ENCODE assay signal across 18 cellular contexts in genomic region chr1:218390625-218391024, GRCh38. TPM values are rescaled to one million over a fixed set of nuclear protein-coding genes. Genes with fewer than 3 reads are reported as not detected.
DNase-seq lines count a peak whose midpoint lies in the region; ATAC-seq, FAIRE-seq and TF ChIP-seq lines count a peak whose summit lies in the region.
"Had no signal": no experiment of that assay in that cellular context is flagged by ENCODE, and none has a peak within 500 bp of the region (broad histone marks: within the 10 kb centered on the region; RNA-seq: fewer than 3 reads in every experiment).

No MANE protein-coding gene starts in this region.

- intact Hi-C loops in CD8-positive, alpha-beta T cell (cut with DNase I, micrococcal nuclease) = no loop called here

- no peak for TF ChIP-seq EP300 in SK-N-SH (IDR thresholded peaks at IDR 0.05; ENCODE audit: borderline replicate concordance in 1 of 2, low read depth in 1 of 2, low read length in 1 of 2)
- TF ChIP-seq EP300 in gastroesophageal sphincter (IDR thresholded peaks at IDR 0.05) = no peak

- TF ChIP-seq RAD21 in SK-N-SH (IDR thresholded peaks at IDR 0.05; ENCODE audit: low read length) = no peak

- DNase-seq in SK-N-SH (peak; percentile 29), NCI-H82 treated with DMSO at 0.1 percent for 48 hours (lab: John Stamatoyannopoulos, UW; ENCODE audit: unreplicated experiment) (peak; percentile 38), dermis blood vessel endothelial cell (peak; percentile 70), smooth muscle cell (lab: John Stamatoyannopoulos, UW; ENCODE audit: unreplicated experiment) (no peak), GM12891 (ENCODE audit: insufficient read length, low spot score) (no peak)
- DNase-seq in CD8-positive, alpha-beta T cell = no peak
- DNase-seq: activated CD8-positive, alpha-beta T cell treated with anti-CD3 and anti-CD28 coated beads, Interleukin-2, amount 10 ng/mL, durations not matched to agents 7 days and 5 days; DMS79 treated with DMSO at 0.1 percent for 48 hours; effector memory CD8-positive, alpha-beta T cell; kidney; MG63; NCI-H524 treated with DMSO at 0.1 percent for 48 hours; SHP77; testis had no signal

- H3K27me3 Mint-ChIP-seq in CD8-positive, alpha-beta T cell (ENCODE audit: low read depth) = peaks cover 4% of the 10 kb centered on the region

- no peak overlapping the region for H3K4me3 Mint-ChIP-seq in CD8-positive, alpha-beta T cell
- H3K4me3 Mint-ChIP-seq: activated CD8-positive, alpha-beta T cell treated with anti-CD3 and anti-CD28 coated beads, Interleukin-2, amount 10 ng/mL, durations not matched to agents 7 days and 5 days; brain; effector memory CD8-positive, alpha-beta T cell had no signal

- POLR2A ChIA-PET in SK-N-SH (lab: Yijun Ruan, JAX) = no interaction called here
- POLR2A ChIA-PET in CD8-positive, alpha-beta T cell (lab: Charles Lee) = no interaction called here

- CTCF ChIA-PET in SK-N-SH (lab: Yijun Ruan, JAX) = no interaction called here
- CTCF ChIA-PET in CD8-positive, alpha-beta T cell (lab: Charles Lee) = no interaction called here

- TF ChIP-seq POLR2A in GM12891 (IDR thresholded peaks at IDR 0.05; ENCODE audit: low read depth, low read length) (no peak), gastroesophageal sphincter (IDR thresholded peaks at IDR 0.05) (no peak)

- H3K27ac Mint-ChIP-seq in CD8-positive, alpha-beta T cell = no peak overlapping the region
- H3K27ac Mint-ChIP-seq: activated CD8-positive, alpha-beta T cell treated with anti-CD3 and anti-CD28 coated beads, Interleukin-2, amount 10 ng/mL, durations not matched to agents 7 days and 5 days; effector memory CD8-positive, alpha-beta T cell had no signal

- no peak for ATAC-seq in SK-N-SH treated with all-trans-retinoic acid at 6 μM for 48 hours
- ATAC-seq in CD8-positive, alpha-beta T cell = no peak
- no peak for ATAC-seq in gastroesophageal sphincter
- ATAC-seq: activated CD8-positive, alpha-beta T cell treated with anti-CD3 and anti-CD28 coated beads, Interleukin-2, amount 10 ng/mL, durations not matched to agents 7 days and 5 days; effector memory CD8-positive, alpha-beta T cell had no signal

- no peak overlapping the region for H3K4me2 ChIP-seq in SK-N-SH
- H3K4me2 ChIP-seq in smooth muscle cell = peak overlapping the region; percentile 0

- H3K36me3 Mint-ChIP-seq in CD8-positive, alpha-beta T cell = no peaks in the 10 kb centered on the region
- H3K36me3 Mint-ChIP-seq: brain had no signal

- H3K4me1 Mint-ChIP-seq in CD8-positive, alpha-beta T cell (ENCODE audit: low read depth) = no peaks in the 10 kb centered on the region

- H3K9ac ChIP-seq in SK-N-SH (no peak overlapping the region), smooth muscle cell (ENCODE audit: low read depth) (no peak overlapping the region)
- H3K9ac ChIP-seq: parathyroid adenoma had no signal

- H2AFZ ChIP-seq in SK-N-SH (ENCODE audit: low read depth) = no peak overlapping the region
- no peak overlapping the region for H2AFZ ChIP-seq in smooth muscle cell (ENCODE audit: low read depth)
- H2AFZ ChIP-seq: parathyroid adenoma had no signal

- no peaks in the 10 kb centered on the region for H3F3A ChIP-seq in SK-N-SH (replicated peaks; ENCODE audit: insufficient read depth)
- H3F3A ChIP-seq in smooth muscle cell (ENCODE audit: low read depth) = peaks cover 5% of the 10 kb centered on the region

- no peaks in the 10 kb centered on the region for H3K36me3 ChIP-seq in SK-N-SH (replicated peaks in 1 of 2; ENCODE audit: control insufficient read depth in 1 of 2, insufficient read depth in 2 of 2, low read length in 1 of 2)
- H3K36me3 ChIP-seq in smooth muscle cell (ENCODE audit: low read depth) = no peaks in the 10 kb centered on the region
- no peaks in the 10 kb centered on the region for H3K36me3 ChIP-seq in CD8-positive, alpha-beta T cell (ENCODE audit: insufficient read depth, low read length)
- H3K36me3 ChIP-seq in gastroesophageal sphincter = no peaks in the 10 kb centered on the region
- H3K36me3 ChIP-seq: MG63 had no signal

- H3K4me1 ChIP-seq in SK-N-SH (ENCODE audit: control insufficient read depth in 1 of 2, insufficient read depth in 2 of 2, low read depth in 1 of 2, low read length in 1 of 2) (peaks cover 0 to 2% of the 10 kb centered on the region in 2 experiments; a peak in 1 of 4 replicates), smooth muscle cell (ENCODE audit: low read depth) (peaks cover 7% of the 10 kb centered on the region), gastroesophageal sphincter (no peaks in the 10 kb centered on the region)
- no peaks in the 10 kb centered on the region for H3K4me1 ChIP-seq in CD8-positive, alpha-beta T cell (ENCODE audit: insufficient read depth, low read length)
- H3K4me1 ChIP-seq: parathyroid adenoma, testis had no signal

- H3K27me3 ChIP-seq in SK-N-SH (ENCODE audit: insufficient read depth) (no peaks in the 10 kb centered on the region), smooth muscle cell (ENCODE audit: low read depth) (no peaks in the 10 kb centered on the region), gastroesophageal sphincter (no peaks in the 10 kb centered on the region)
- no peaks in the 10 kb centered on the region for H3K27me3 ChIP-seq in CD8-positive, alpha-beta T cell (ENCODE audit: insufficient read depth, low read length)
- H3K27me3 ChIP-seq: MG63, testis had no signal

- H3K9me3 ChIP-seq in SK-N-SH (no peaks in the 10 kb centered on the region), smooth muscle cell (replicated peaks; ENCODE audit: low read depth) (no peaks in the 10 kb centered on the region), gastroesophageal sphincter (no peaks in the 10 kb centered on the region)
- H3K9me3 ChIP-seq in CD8-positive, alpha-beta T cell (ENCODE audit: low read length) = no peaks in the 10 kb centered on the region
- H3K9me3 ChIP-seq: MG63, testis had no signal

- TF ChIP-seq CTCF in SK-N-SH (IDR thresholded peaks at IDR 0.05) = no peak
- TF ChIP-seq CTCF in smooth muscle cell (IDR thresholded peaks at IDR 0.05; ENCODE audit: borderline replicate concordance, insufficient read depth, poor library complexity, severe bottlenecking) = no peak
- TF ChIP-seq CTCF in CD8-positive, alpha-beta T cell (IDR thresholded peaks at IDR 0.05) = no peak
- no peak for TF ChIP-seq CTCF in gastroesophageal sphincter (IDR thresholded peaks at IDR 0.05)

- no peak overlapping the region for H3K4me3 ChIP-seq in SK-N-SH (ENCODE audit: low read depth in 2 of 2, low read length in 1 of 2)
- no peak overlapping the region for H3K4me3 ChIP-seq in smooth muscle cell
- no peak overlapping the region for H3K4me3 ChIP-seq in CD8-positive, alpha-beta T cell (ENCODE audit: low read depth, low read length)
- H3K4me3 ChIP-seq in gastroesophageal sphincter = no peak overlapping the region
- H3K4me3 ChIP-seq: MG63, testis had no signal

- no peaks in the 10 kb centered on the region for H3K79me2 ChIP-seq in SK-N-SH (ENCODE audit: insufficient read depth)
- peaks cover 28% of the 10 kb centered on the region for H3K79me2 ChIP-seq in smooth muscle cell (ENCODE audit: low read depth)
- H3K79me2 ChIP-seq: parathyroid adenoma had no signal

- H4K20me1 ChIP-seq in SK-N-SH (ENCODE audit: insufficient read depth) (no peaks in the 10 kb centered on the region), smooth muscle cell (ENCODE audit: low read depth) (peaks cover 27% of the 10 kb centered on the region)

- no peaks in the 10 kb centered on the region for H3K9me3 Mint-ChIP-seq in CD8-positive, alpha-beta T cell
- H3K9me3 Mint-ChIP-seq: brain; effector memory CD8-positive, alpha-beta T cell had no signal

- WGBS in SK-N-SH (ENCODE audit: low lambda C conversion rate) = 82% methylated on average over 3 of the region's 3 CpGs
- 39% methylated on average over 3 of the region's 3 CpGs for WGBS in smooth muscle cell (ENCODE audit: low lambda C conversion rate)
- WGBS in gastroesophageal sphincter (ENCODE audit: low coverage in 1 of 2), 2 donors = 61 to 64% methylated on average over 3 of the region's 3 CpGs

- FAIRE-seq in GM12891 (lab: Jason Lieb, UNC) = no peak
- FAIRE-seq: kidney had no signal

- H3K27ac ChIP-seq in SK-N-SH (ENCODE audit: low read depth in 2 of 2, low read length in 1 of 2) (no peak overlapping the region), smooth muscle cell (ENCODE audit: low read depth) (no peak overlapping the region), gastroesophageal sphincter (no peak overlapping the region)
- H3K27ac ChIP-seq in CD8-positive, alpha-beta T cell (ENCODE audit: low read depth, low read length) = no peak overlapping the region
- H3K27ac ChIP-seq: parathyroid adenoma, testis had no signal

- no peaks in the 10 kb centered on the region for H3K9me2 ChIP-seq in SK-N-SH

TF ChIP-seq in SK-N-SH, 30 proteins besides CTCF, POLR2A, EP300 and RAD21 (continues in another document):
- TF ChIP-seq GABPA (IDR thresholded peaks at IDR 0.05; ENCODE audit: low read depth) = no peak

TF ChIP-seq in GM12891, 5 proteins besides CTCF, POLR2A, EP300 and RAD21:
- TF ChIP-seq TAF1 (IDR thresholded peaks at IDR 0.05; ENCODE audit: low read depth, low read length) = no peak
- no peak for TF ChIP-seq POU2F2 (IDR thresholded peaks at IDR 0.05; ENCODE audit: low read depth, low read length)
- TF ChIP-seq POLR2AphosphoS5 (IDR thresholded peaks at IDR 0.05; ENCODE audit: low read depth, low read length) = no peak
- TF ChIP-seq PAX5 (IDR thresholded peaks at IDR 0.05; ENCODE audit: insufficient read depth, low read length, severe bottlenecking) = no peak
- TF ChIP-seq SPI1 (IDR thresholded peaks at IDR 0.05; ENCODE audit: low read depth, low read length) = no peak

RNA-seq across cellular contexts. Expression of gene TGFB2, which starts 45.5 kb away (rescaled TPM):
- polyA plus RNA-seq in SK-N-SH (2012; rRNA removed) (2.4 and 3.8 TPM in 2 replicates), smooth muscle cell (25.6 and 29.1 TPM in 2 replicates)
- polyA plus RNA-seq in SK-N-SH (2012; cell fraction: cytosol; rRNA removed) = 4.0 and 5.1 TPM in 2 replicates
- polyA plus RNA-seq in SK-N-SH (2012; cell fraction: nucleus; rRNA removed) = 2.6 and 7.2 TPM in 2 replicates
- total RNA-seq in dermis blood vessel endothelial cell (36.2 and 38.6 TPM in 2 replicates), smooth muscle cell (63.3 and 76.5 TPM in 2 replicates), gastroesophageal sphincter (1 to 10 TPM; 3.3 to 9.4 (median 6.8) TPM)
- not detected for total RNA-seq in CD8-positive, alpha-beta T cell
- polyA plus RNA-seq in GM12891 (2012; ENCODE audit: low read depth, missing spikeins) = 0.28 TPM
- total RNA-seq: activated CD8-positive, alpha-beta T cell treated with anti-CD3 and anti-CD28 coated beads, Interleukin-2, amount 10 ng/mL, durations not matched to agents 7 days and 5 days had no signal

Comparison
In these comparisons a context has a peak if more than half of its experiments do, and no peak if none do; other contexts are left out.
1. DNase-seq: peak in SK-N-SH (single experiment), NCI-H82 treated with DMSO at 0.1 percent for 48 hours (single experiment) and dermis blood vessel endothelial cell (single experiment); none in smooth muscle cell (single experiment), CD8-positive, alpha-beta T cell (0 of 7) and GM12891 (single experiment).
2. RNA of gene TGFB2, which starts 45.5 kb away (total RNA-seq): 63.3 to 76.5 TPM in smooth muscle cell, 36.2 to 38.6 TPM in dermis blood vessel endothelial cell and 3.3 to 9.4 TPM in gastroesophageal sphincter; not detected in CD8-positive, alpha-beta T cell; every median in the first group is over 4 times any median in the second.